ENCODE assay signal across 11 cellular contexts in the genomic region with DNA sequence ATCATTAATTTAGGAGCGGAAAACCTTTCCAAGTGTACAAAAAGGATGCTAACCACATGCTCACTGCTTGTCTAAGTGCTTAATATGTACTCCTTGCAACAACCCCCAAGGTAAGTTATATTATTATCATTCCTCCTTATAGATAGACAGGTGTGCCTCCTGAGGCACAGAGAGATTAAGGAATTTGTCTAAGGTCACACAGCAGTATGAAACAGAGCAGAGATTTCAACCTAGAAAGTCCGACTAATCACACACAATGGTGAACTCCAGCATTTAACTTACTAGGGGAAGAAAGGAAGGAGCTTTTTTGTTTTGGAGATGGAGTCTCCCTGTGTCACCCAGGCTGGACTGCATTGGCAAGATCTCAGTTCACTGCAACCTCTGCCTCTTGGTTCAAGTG.
"Had no signal": no experiment of that assay in that cellular context is flagged by ENCODE, and none has a peak within 500 bp of the region (broad histone marks: within the 10 kb centered on the region; RNA-seq: fewer than 3 reads in every experiment).

No MANE protein-coding gene starts in this region.

- H3K4me3 ChIP-seq: GM23248, GM23338, HAP-1 had no signal

- H3K9ac ChIP-seq: GM23248 had no signal

- H3K4me1 ChIP-seq: HAP-1 had no signal

- H3K27ac ChIP-seq: GM23248 had no signal

- H3K4me2 ChIP-seq: GM23338 had no signal

- H2AFZ ChIP-seq: GM23248, GM23338 had no signal

- DNase-seq: GM23248, GOT3, H7, H9, HCEC 1CT, HFFc6 had no signal

- H3K9me3 ChIP-seq: HAP-1 had no signal

- ATAC-seq: GM23338, HCT116 had no signal

- H3K36me3 ChIP-seq: HAP-1 had no signal

- FAIRE-seq: H1, H54 had no signal
